ENCODE assay signal across 9 cellular contexts in the genomic region with DNA sequence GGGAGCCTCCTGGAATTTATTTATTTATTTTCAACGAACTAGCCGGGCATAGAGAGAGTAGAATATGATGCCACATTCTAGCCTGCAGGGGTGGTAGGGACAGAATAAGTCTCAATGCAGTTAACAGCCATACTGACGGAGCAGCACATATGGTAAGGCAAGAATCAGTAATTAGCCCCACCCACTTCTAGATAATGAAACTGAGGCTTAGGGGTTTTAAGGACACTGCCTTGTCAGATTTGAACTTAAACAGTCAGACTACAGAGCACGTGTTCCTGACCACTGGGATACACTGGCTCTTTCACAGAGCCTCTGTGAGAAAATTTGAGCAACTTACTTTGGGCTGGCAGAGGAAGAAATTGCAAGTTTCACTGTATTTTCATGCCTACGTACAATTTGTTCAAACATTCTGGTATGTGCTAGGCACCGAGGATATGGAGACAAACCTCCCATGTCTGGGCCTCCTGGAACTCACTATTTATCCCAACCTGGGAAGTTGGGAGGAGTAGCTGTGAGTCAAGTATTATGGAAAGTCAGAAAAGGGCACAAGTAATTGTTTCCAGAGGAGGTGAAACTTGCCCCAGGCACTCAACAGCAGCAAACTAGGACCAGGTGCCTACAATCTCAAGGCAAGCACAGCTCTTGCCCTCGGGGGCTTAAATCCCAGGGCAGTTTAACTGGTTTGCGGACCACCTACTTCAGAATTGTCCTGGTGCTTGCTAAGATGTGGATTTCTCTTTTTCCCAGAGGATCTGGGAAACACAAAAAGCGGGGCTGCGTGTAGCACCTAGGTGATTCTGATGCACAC. TPM values are rescaled to one million over a fixed set of nuclear protein-coding genes. Genes with fewer than 3 reads are reported as not detected.
A peak's percentile ranks its signal among the peaks of the same experiment; 100 is the strongest.
DNase-seq lines count a peak whose midpoint lies in the region; ATAC-seq and TF ChIP-seq lines count a peak whose summit lies in the region.
"Had no signal": no experiment of that assay in that cellular context is flagged by ENCODE, and none has a peak within 500 bp of the region (broad histone marks: within the 10 kb centered on the region; RNA-seq: fewer than 3 reads in every experiment).

No MANE protein-coding gene starts in this region.

- no peaks in the 10 kb centered on the region for H3K9me3 ChIP-seq in ES-I3 (ENCODE audit: control insufficient read depth, insufficient read depth, low read length)
- no peaks in the 10 kb centered on the region for H3K9me3 ChIP-seq in spleen

- ATAC-seq in HG02763 (IDR thresholded peaks at IDR 0.05; ENCODE audit: unreplicated experiment) = no peak

- H3K36me3 ChIP-seq in ES-I3 (ENCODE audit: insufficient read depth, low read length) (no peaks in the 10 kb centered on the region), spleen (no peaks in the 10 kb centered on the region)

- H3K27ac Mint-ChIP-seq in dendritic cell treated with granulocyte-macrophage colony-stimulating factor and Interleukin-4, amounts not matched to agents 40 ng/mL and 50 ng/mL, for 4 days = peak overlapping the region; percentile 91
- peak overlapping the region; percentile 76 to 93 (median 82) for H3K27ac Mint-ChIP-seq in nephron

- H3K27me3 ChIP-seq in spleen (replicated peaks in 1 of 7) = no peaks in the 10 kb centered on the region

- peaks cover 25% of the 10 kb centered on the region for H3K4me1 ChIP-seq in ES-I3 (ENCODE audit: insufficient read depth, low read length)
- H3K4me1 ChIP-seq in spleen = peaks cover 16 to 74% (median 51%) of the 10 kb centered on the region in 6 donors

- no peak overlapping the region for H3K4me3 ChIP-seq in spleen

- H3K9me3 Mint-ChIP-seq in dendritic cell treated with granulocyte-macrophage colony-stimulating factor and Interleukin-4, amounts not matched to agents 40 ng/mL and 50 ng/mL, for 4 days = no peaks in the 10 kb centered on the region
- no peaks in the 10 kb centered on the region for H3K9me3 Mint-ChIP-seq in nephron

- DNase-seq in NCI-H226 = peak; percentile 62
- no peak for DNase-seq in hepatic stellate cell (ENCODE audit: low spot score)
- no peak for DNase-seq in spleen
- DNase-seq in NCI-H2107 (lab: John Stamatoyannopoulos, UW) = no peak

- H3K36me3 Mint-ChIP-seq in dendritic cell treated with granulocyte-macrophage colony-stimulating factor and Interleukin-4, amounts not matched to agents 40 ng/mL and 50 ng/mL, for 4 days (ENCODE audit: low read depth) = peaks cover 17% of the 10 kb centered on the region
- H3K36me3 Mint-ChIP-seq in nephron (ENCODE audit: low read depth) = no peaks in the 10 kb centered on the region

- no peaks in the 10 kb centered on the region for H3K27me3 Mint-ChIP-seq in dendritic cell treated with granulocyte-macrophage colony-stimulating factor and Interleukin-4, amounts not matched to agents 40 ng/mL and 50 ng/mL, for 4 days
- peaks cover 4% of the 10 kb centered on the region for H3K27me3 Mint-ChIP-seq in nephron (ENCODE audit: low read depth)

- TF ChIP-seq CTCF in nephron (IDR thresholded peaks at IDR 0.05; ENCODE audit: unreplicated experiment in 3 of 3) (no peak), spleen (IDR thresholded peaks at IDR 0.05 in 8 of 11, conservative IDR thresholded peaks at IDR 0.05 in 3 of 11) (no peak)

- H3K4me1 Mint-ChIP-seq in dendritic cell treated with granulocyte-macrophage colony-stimulating factor and Interleukin-4, amounts not matched to agents 40 ng/mL and 50 ng/mL, for 4 days (ENCODE audit: low read depth) = peaks cover 55% of the 10 kb centered on the region
- H3K4me1 Mint-ChIP-seq in nephron = peaks cover 47% of the 10 kb centered on the region

- no peak for TF ChIP-seq POLR2A in spleen (IDR thresholded peaks at IDR 0.05)

- WGBS in spleen, 5 donors = 66 to 83% (median 76%) methylated on average over 10 of the region's 10 CpGs

- peak overlapping the region in 4 of 8 donors; percentile 64 to 94 (median 94) for H3K27ac ChIP-seq in spleen
- H3K27ac ChIP-seq: parathyroid adenoma had no signal

- H3K9ac ChIP-seq in ES-I3 (ENCODE audit: low read depth, low read length) = peak overlapping the region; percentile 4; the same call in 1 of the 2 replicates
- H3K9ac ChIP-seq: parathyroid adenoma had no signal

- intact Hi-C loops in dendritic cell treated with granulocyte-macrophage colony-stimulating factor and Interleukin-4, amounts not matched to agents 40 ng/mL and 50 ng/mL, for 4 days (cut with micrococcal nuclease) = no loop called here
- intact Hi-C loops in spleen (cut with DNase I; ENCODE audit: low total_unique reads) = loop anchor here (10.0 kb wide), 1 partner anchor 49 kb away; no protein-coding TSS in a partner anchor

- peak overlapping the region; percentile 7 for H3K4me3 Mint-ChIP-seq in dendritic cell treated with granulocyte-macrophage colony-stimulating factor and Interleukin-4, amounts not matched to agents 40 ng/mL and 50 ng/mL, for 4 days
- peak overlapping the region; percentile 44 to 82 (median 77) for H3K4me3 Mint-ChIP-seq in nephron

RNA-seq across cellular contexts. Expression of a gene that starts 1.6 kb away (rescaled TPM):
- total RNA-seq in spleen = 10 to 100 TPM; 60.9 to 99.6 (median 73.8) TPM
- 10 to 100 TPM; 17.0 to 32.2 (median 27.0) TPM for polyA plus RNA-seq in spleen
